Comparison of ENCODE assay signal across 20 cellular contexts in genomic region chr3:144104679-144105078, GRCh38.
"Had no signal": no experiment of that assay in that cellular context is flagged by ENCODE, and none has a peak within 500 bp of the region (broad histone marks: within the 10 kb centered on the region; RNA-seq: fewer than 3 reads in every experiment).

No MANE protein-coding gene starts in this region.

- H3K27ac ChIP-seq: body of pancreas, KMS-11 had no signal

- H3K4me1 Mint-ChIP-seq: activated CD4-positive, alpha-beta T cell treated with anti-CD3 and anti-CD28 coated beads, Interleukin-2, amount 10 ng/mL, durations not matched to agents 24 days and 14 days; T-helper 17 cell had no signal

- H3K36me3 ChIP-seq: ascending aorta had no signal

- H3K4me3 Mint-ChIP-seq: activated B cell treated with CpG ODN at 0.5 μM for 24 hours; activated CD4-positive, alpha-beta T cell treated with anti-CD3 and anti-CD28 coated beads, Interleukin-2, amount 10 ng/mL, durations not matched to agents 24 days and 14 days; activated naive CD8-positive, alpha-beta T cell treated with anti-CD3 and anti-CD28 coated beads, Interleukin-2, amount 50 U/mL, for 24 hours; activated T-cell treated with anti-CD3 and anti-CD28 coated beads, Interleukin-2, amount 50 U/mL, for 4 hours; central memory CD8-positive, alpha-beta T cell; T-helper 17 cell had no signal

- H3K9me3 Mint-ChIP-seq: activated CD4-positive, alpha-beta T cell treated with anti-CD3 and anti-CD28 coated beads, Interleukin-2, amount 10 ng/mL, durations not matched to agents 24 days and 14 days; activated naive CD4-positive, alpha-beta T cell treated with anti-CD3 and anti-CD28 coated beads, Interleukin-2, amount 50 U/mL, for 72 hours; activated naive CD8-positive, alpha-beta T cell treated with anti-CD3 and anti-CD28 coated beads, Interleukin-2, amount 50 U/mL, for 24 hours; activated T-cell treated with anti-CD3 and anti-CD28 coated beads, Interleukin-2, amount 50 U/mL, for 4 hours; central memory CD8-positive, alpha-beta T cell had no signal

- H3K27me3 Mint-ChIP-seq: activated CD4-positive, alpha-beta T cell treated with anti-CD3 and anti-CD28 coated beads, Interleukin-2, amount 10 ng/mL, durations not matched to agents 24 days and 14 days; activated naive CD8-positive, alpha-beta T cell treated with anti-CD3 and anti-CD28 coated beads, Interleukin-2, amount 50 U/mL, for 24 hours had no signal

- H3K4me3 ChIP-seq: ascending aorta, body of pancreas had no signal

- H3K36me3 Mint-ChIP-seq: activated naive CD4-positive, alpha-beta T cell treated with anti-CD3 and anti-CD28 coated beads, Interleukin-2, amount 50 U/mL, for 72 hours had no signal

- H3K9ac ChIP-seq: KMS-11 had no signal

- ATAC-seq: activated naive CD4-positive, alpha-beta T cell treated with anti-CD3 and anti-CD28 coated beads, Interleukin-2, amount 50 U/mL, for 72 hours; activated naive CD8-positive, alpha-beta T cell treated with anti-CD3 and anti-CD28 coated beads, Interleukin-2, amount 50 U/mL, for 24 hours; activated T-cell treated with anti-CD3 and anti-CD28 coated beads, Interleukin-2, amount 50 U/mL, for 4 hours; T-helper 17 cell had no signal

- H3K4me2 ChIP-seq: KMS-11 had no signal

- DNase-seq: activated B cell treated with CpG ODN at 0.5 μM for 24 hours; activated CD4-positive, alpha-beta T cell treated with anti-CD3 and anti-CD28 coated beads for 1 hour; activated CD4-positive, alpha-beta T cell treated with anti-CD3 and anti-CD28 coated beads, Interleukin-2, amount 10 ng/mL, durations not matched to agents 24 days and 14 days; activated CD4-positive, alpha-beta T cell treated with anti-CD3 and anti-CD28 coated beads, Interleukin-2, amount 50 U/mL, for 48 hours; activated effector memory CD4-positive, alpha-beta T cell treated with anti-CD3 and anti-CD28 coated beads, Interleukin-2, amount 50 U/mL, for 16 hours; activated naive CD4-positive, alpha-beta T cell treated with Interleukin-2 at 50 U/mL for 16 hours; activated naive CD8-positive, alpha-beta T cell treated with anti-CD3 and anti-CD28 coated beads, Interleukin-2, amount 50 U/mL, for 24 hours; activated T-cell treated with anti-CD3 and anti-CD28 coated beads, Interleukin-2, amount 50 U/mL, for 4 hours; amniotic stem cell; body of pancreas; MM.1S; NCI-H187; NCI-H510A treated with DMSO at 0.1 percent for 48 hours; SIG-M5; T-helper 17 cell; T-helper 9 cell had no signal

- H3K27ac Mint-ChIP-seq: activated B cell treated with CpG ODN at 0.5 μM for 24 hours; activated CD4-positive, alpha-beta T cell treated with anti-CD3 and anti-CD28 coated beads, Interleukin-2, amount 10 ng/mL, durations not matched to agents 24 days and 14 days; activated naive CD4-positive, alpha-beta T cell treated with anti-CD3 and anti-CD28 coated beads, Interleukin-2, amount 50 U/mL, for 72 hours; activated naive CD8-positive, alpha-beta T cell treated with anti-CD3 and anti-CD28 coated beads, Interleukin-2, amount 50 U/mL, for 24 hours; T-helper 17 cell had no signal

- H3K27me3 ChIP-seq: ascending aorta, body of pancreas had no signal
